Comparison of ENCODE assay signal across 32 cellular contexts in genomic region chr4:6066191-6066590, GRCh38. TPM values are rescaled to one million over a fixed set of nuclear protein-coding genes. Genes with fewer than 3 reads are reported as not detected.
"Had no signal": no experiment of that assay in that cellular context is flagged by ENCODE, and none has a peak within 500 bp of the region (broad histone marks: within the 10 kb centered on the region; RNA-seq: fewer than 3 reads in every experiment).

No MANE protein-coding gene starts in this region.

- H3K27me3 Mint-ChIP-seq: activated CD4-positive, alpha-beta memory T cell treated with anti-CD3 and anti-CD28 coated beads, Interleukin-2, amount 10 ng/mL, durations not matched to agents 7 days and 5 days had no signal

- H3K27me3 ChIP-seq: brain microvascular endothelial cell, colonic mucosa, dorsolateral prefrontal cortex, foreskin keratinocyte had no signal

- H3K9me3 Mint-ChIP-seq: activated T-cell treated with anti-CD3 and anti-CD28 coated beads, Interleukin-2, amount 50 U/mL, for 24 hours had no signal

- H3K36me3 Mint-ChIP-seq: activated naive CD8-positive, alpha-beta T cell had no signal

- H3K4me1 ChIP-seq: colonic mucosa, esophagus muscularis mucosa, foreskin keratinocyte, gastrocnemius medialis, heart left ventricle had no signal

- H3K36me3 ChIP-seq: brain microvascular endothelial cell, colonic mucosa, esophagus muscularis mucosa, gastrocnemius medialis had no signal

- H3K4me3 Mint-ChIP-seq: activated CD4-positive, alpha-beta memory T cell treated with anti-CD3 and anti-CD28 coated beads, Interleukin-2, amount 10 ng/mL, durations not matched to agents 7 days and 5 days; activated CD4-positive, alpha-beta T cell treated with anti-CD3 and anti-CD28 coated beads, Interleukin-2, amount 10 ng/mL, durations not matched to agents 7 days and 5 days; activated naive CD8-positive, alpha-beta T cell; activated T-cell treated with anti-CD3 and anti-CD28 coated beads, Interleukin-2, amount 50 U/mL, for 24 hours; activated T-cell treated with anti-CD3 and anti-CD28 coated beads, Interleukin-2, amount 50 U/mL, for 72 hours; dendritic cell treated with granulocyte-macrophage colony-stimulating factor and Interleukin-4, amounts not matched to agents 40 ng/mL and 50 ng/mL, for 4 days; WTC11 had no signal

- H3K9me3 ChIP-seq: colonic mucosa, gastrocnemius medialis, heart left ventricle had no signal

- DNase-seq: activated CD4-positive, alpha-beta memory T cell treated with anti-CD3 and anti-CD28 coated beads, Interleukin-2, amount 10 ng/mL, durations not matched to agents 7 days and 5 days; activated CD4-positive, alpha-beta T cell treated with anti-CD3 and anti-CD28 coated beads for 1 hour; activated CD4-positive, alpha-beta T cell treated with anti-CD3 and anti-CD28 coated beads for 4 hours; activated CD4-positive, alpha-beta T cell treated with anti-CD3 and anti-CD28 coated beads, Interleukin-2, amount 10 ng/mL, durations not matched to agents 7 days and 5 days; activated CD4-positive, alpha-beta T cell treated with anti-CD3 and anti-CD28 coated beads, Interleukin-2, amount 50 U/mL, for 4 hours; activated CD8-positive, alpha-beta memory T cell treated with anti-CD3 and anti-CD28 coated beads, Interleukin-2, amount 50 U/mL, for 48 hours; activated effector memory CD4-positive, alpha-beta T cell treated with Interleukin-2 at 50 U/mL for 16 hours; activated gamma-delta T cell treated with Interleukin-2 at 50 U/mL for 16 hours; activated naive CD4-positive, alpha-beta T cell treated with anti-CD3 and anti-CD28 coated beads, Interleukin-2, amount 50 U/mL, for 16 hours; activated naive CD4-positive, alpha-beta T cell treated with Interleukin-2 at 50 U/mL for 16 hours; activated T-cell treated with anti-CD3 and anti-CD28 coated beads for 4 hours; activated T-cell treated with anti-CD3 and anti-CD28 coated beads, Interleukin-2, amount 50 U/mL, for 24 hours; activated T-cell treated with anti-CD3 and anti-CD28 coated beads, Interleukin-2, amount 50 U/mL, for 72 hours; amniotic stem cell; anterior cingulate cortex; brain microvascular endothelial cell; cerebellar nuclear complex; colonic mucosa; effector memory CD4-positive, alpha-beta T cell; erythroblast; foreskin keratinocyte; gastrocnemius medialis; glutamatergic neuron; heart left ventricle; T-helper 2 cell had no signal

- H3K27ac Mint-ChIP-seq: activated CD4-positive, alpha-beta memory T cell treated with anti-CD3 and anti-CD28 coated beads, Interleukin-2, amount 10 ng/mL, durations not matched to agents 7 days and 5 days; activated CD4-positive, alpha-beta T cell treated with anti-CD3 and anti-CD28 coated beads, Interleukin-2, amount 10 ng/mL, durations not matched to agents 7 days and 5 days; activated naive CD8-positive, alpha-beta T cell; activated T-cell treated with anti-CD3 and anti-CD28 coated beads, Interleukin-2, amount 50 U/mL, for 24 hours; activated T-cell treated with anti-CD3 and anti-CD28 coated beads, Interleukin-2, amount 50 U/mL, for 72 hours; dendritic cell treated with granulocyte-macrophage colony-stimulating factor and Interleukin-4, amounts not matched to agents 40 ng/mL and 50 ng/mL, for 4 days; WTC11 had no signal

- ATAC-seq: activated T-cell treated with anti-CD3 and anti-CD28 coated beads, Interleukin-2, amount 50 U/mL, for 72 hours; foreskin keratinocyte; gastrocnemius medialis; heart left ventricle; WTC11 had no signal

- H3K4me3 ChIP-seq: colonic mucosa, dorsolateral prefrontal cortex, esophagus muscularis mucosa, gastrocnemius medialis, heart left ventricle had no signal

- H3K27ac ChIP-seq: brain microvascular endothelial cell, colonic mucosa, dorsolateral prefrontal cortex, esophagus muscularis mucosa, foreskin keratinocyte, gastrocnemius medialis, heart left ventricle, VCaP had no signal

- H3K4me1 Mint-ChIP-seq: activated CD4-positive, alpha-beta T cell treated with anti-CD3 and anti-CD28 coated beads, Interleukin-2, amount 10 ng/mL, durations not matched to agents 7 days and 5 days; WTC11 had no signal

RNA-seq across cellular contexts. Expression of gene C4orf50, which starts 48.0 kb away (rescaled TPM):
- total RNA-seq: bronchial epithelial cell, foreskin keratinocyte had no signal
- polyA plus RNA-seq: foreskin keratinocyte, heart left ventricle had no signal
